In the genomic region with DNA sequence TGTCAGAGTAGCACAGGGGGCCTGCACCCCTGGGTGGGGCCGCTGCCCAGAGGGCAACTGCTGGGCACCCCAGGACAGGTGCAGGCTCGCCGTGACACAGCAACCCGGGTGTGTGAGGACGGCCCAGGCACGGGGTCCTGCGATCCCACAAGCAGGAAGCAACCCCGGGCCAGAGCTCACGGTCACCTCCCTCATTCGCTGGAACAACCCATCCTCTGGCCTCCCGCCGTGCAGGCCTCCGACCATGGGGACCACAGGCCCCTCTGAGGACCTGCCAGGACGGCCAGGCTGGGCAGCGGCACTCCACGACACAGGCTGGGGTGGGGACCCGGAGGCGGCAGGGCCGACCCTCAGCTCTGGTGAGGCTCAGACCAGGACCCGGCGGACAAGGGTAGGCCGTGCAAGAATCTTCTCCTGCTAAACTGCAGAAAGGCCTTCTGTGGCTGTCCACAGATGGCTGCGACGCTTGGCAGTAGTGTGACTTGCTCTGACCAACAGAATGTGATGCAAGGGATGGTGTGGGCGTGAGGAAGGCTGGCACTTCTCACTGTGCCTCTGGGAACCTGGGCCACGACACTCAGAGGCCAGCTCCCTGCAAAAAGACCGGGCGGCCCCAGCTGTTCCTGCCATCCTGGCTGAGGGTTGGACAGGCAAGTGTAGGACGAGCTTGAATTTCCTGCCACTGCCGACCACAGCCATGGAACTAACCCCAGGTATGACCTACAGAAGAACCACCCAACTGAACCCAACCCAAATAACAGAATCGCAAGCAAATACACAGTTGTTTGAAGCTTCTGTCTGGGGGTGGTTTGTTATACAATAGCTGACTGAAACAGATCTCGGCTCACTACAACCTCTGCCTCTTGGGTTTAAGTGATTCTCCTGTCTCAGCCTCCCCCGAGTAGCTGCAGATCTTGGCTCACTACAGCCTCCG, we compare ENCODE assay signal across 1 cellular context.
TF ChIP-seq lines count a peak whose summit lies in the region.

No MANE protein-coding gene starts in this region.

TF ChIP-seq in HepG2, 621 proteins besides CTCF, POLR2A, EP300 and RAD21:
- TF ChIP-seq FOXK2 (IDR thresholded peaks at IDR 0.05): no peak
- peak; percentile 96 for TF ChIP-seq ZNF331 (CRISPR knock-in tag; IDR thresholded peaks at IDR 0.05)
